Comparison of ENCODE assay signal across 28 cellular contexts in the genomic region with DNA sequence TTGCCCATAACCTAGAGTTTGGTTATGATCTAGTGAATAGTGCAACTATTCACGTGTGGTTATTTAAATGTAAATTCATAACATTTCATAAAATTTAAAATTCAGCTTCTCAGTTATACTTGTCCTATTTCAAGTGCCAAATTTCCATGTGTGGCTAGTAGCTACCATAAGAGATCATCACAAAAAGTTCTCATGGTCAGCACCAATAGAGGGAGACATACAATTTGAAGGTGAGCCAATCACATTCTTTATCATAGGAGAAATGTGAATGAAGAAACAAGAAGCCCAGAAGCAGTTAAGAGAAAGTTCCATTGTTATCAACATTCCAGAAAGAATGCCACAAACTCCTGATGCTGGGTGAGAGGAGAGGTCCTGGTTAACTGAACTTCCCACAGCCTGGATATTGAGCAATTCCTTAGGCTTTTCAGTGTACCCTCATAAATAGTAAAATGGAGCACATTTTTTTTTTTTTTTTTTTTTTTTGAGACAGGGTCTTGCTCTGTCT.
DNase-seq lines count a peak whose midpoint lies in the region; ATAC-seq, FAIRE-seq and TF ChIP-seq lines count a peak whose summit lies in the region.
"Had no signal": no experiment of that assay in that cellular context is flagged by ENCODE, and none has a peak within 500 bp of the region (broad histone marks: within the 10 kb centered on the region; RNA-seq: fewer than 3 reads in every experiment).

No MANE protein-coding gene starts in this region.

- no peak overlapping the region for H2BK120ac ChIP-seq in mesendoderm (ENCODE audit: low read depth, low read length)

- ATAC-seq in HG03342 (IDR thresholded peaks at IDR 0.05; ENCODE audit: unreplicated experiment): no peak
- ATAC-seq: activated T-cell treated with anti-CD3 and anti-CD28 coated beads, Interleukin-2, amount 50 U/mL, for 4 hours; sciatic nerve; stimulated activated naive CD8-positive, alpha-beta T cell treated with anti-CD3 and anti-CD28 coated beads, Interleukin-15, amount 100 ng/mL, for 72 hours; T-helper 17 cell had no signal

- no peak overlapping the region for H3K9ac ChIP-seq in mesendoderm (ENCODE audit: low read length)
- H3K9ac ChIP-seq: SK-N-SH had no signal

- no peak overlapping the region for H2AK5ac ChIP-seq in mesendoderm (ENCODE audit: low read length)

- no peak overlapping the region for H3K18ac ChIP-seq in mesendoderm (ENCODE audit: low read length)

- no peak overlapping the region for H3K23ac ChIP-seq in mesendoderm (ENCODE audit: low read length)

- WGBS in mesendoderm (ENCODE audit: extremely low coverage, insufficient coverage, low lambda C conversion rate): no CpG with 5 or more reads among the region's 1 CpG

- no peaks in the 10 kb centered on the region for H3K36me3 ChIP-seq in bronchial epithelial cell (ENCODE audit: control insufficient read depth, insufficient read depth, low read length)
- H3K36me3 ChIP-seq in mesendoderm (ENCODE audit: control insufficient read depth, insufficient read depth, low read length): no peaks in the 10 kb centered on the region
- H3K36me3 ChIP-seq: tibial artery had no signal

- no peak for FAIRE-seq in bronchial epithelial cell (lab: Jason Lieb, UNC)

- H2BK15ac ChIP-seq in mesendoderm (replicated peaks; ENCODE audit: low read depth): no peak overlapping the region

- no peak overlapping the region for H3K4ac ChIP-seq in mesendoderm (ENCODE audit: low read depth, low read length)

- H3K79me2 ChIP-seq in mesendoderm (ENCODE audit: control insufficient read depth, insufficient read depth, low read length): no peaks in the 10 kb centered on the region

- no peak overlapping the region for H3K56ac ChIP-seq in mesendoderm (ENCODE audit: low read length)

- H3K4me2 ChIP-seq in mesendoderm (ENCODE audit: low read length): no peak overlapping the region
- H3K4me2 ChIP-seq: SK-N-SH had no signal

- no peak overlapping the region for H4K8ac ChIP-seq in mesendoderm (ENCODE audit: low read depth, low read length)

- no peak for TF ChIP-seq CTCF in bronchial epithelial cell (IDR thresholded peaks at IDR 0.05; ENCODE audit: insufficient read depth, low read length, severe bottlenecking)

- no peak overlapping the region for H3K4me3 ChIP-seq in bronchial epithelial cell (ENCODE audit: low read depth, low read length)
- no peak overlapping the region for H3K4me3 ChIP-seq in mesendoderm (ENCODE audit: low read length)
- H3K4me3 ChIP-seq: tibial artery had no signal

- no peaks in the 10 kb centered on the region for H3K4me1 ChIP-seq in mesendoderm (ENCODE audit: control insufficient read depth, low read depth, low read length)
- H3K4me1 ChIP-seq: tibial artery had no signal

- H3K27me3 ChIP-seq in bronchial epithelial cell (ENCODE audit: control insufficient read depth, insufficient read depth, low read length) (no peaks in the 10 kb centered on the region), mesendoderm (ENCODE audit: insufficient read depth, low read length, poor library complexity) (no peaks in the 10 kb centered on the region)
- H3K27me3 ChIP-seq: tibial artery had no signal

- no peak overlapping the region for H4K5ac ChIP-seq in mesendoderm (ENCODE audit: low read length)

- DNase-seq in DMS53 (lab: John Stamatoyannopoulos, UW) (peak; percentile 19), DMS53 treated with DMSO at 0.1 percent for 48 hours (lab: John Stamatoyannopoulos, UW; ENCODE audit: unreplicated experiment) (no peak), NAMALWA (ENCODE audit: low spot score) (peak; percentile 20), bronchial epithelial cell (ENCODE audit: low read depth) (peak; percentile 18), mesendoderm (peak; percentile 69), NCI-H1092 treated with DMSO at 0.1 percent for 48 hours (lab: John Stamatoyannopoulos, UW) (no peak), NCI-H1930 (lab: John Stamatoyannopoulos, UW) (no peak)
- DNase-seq: 8988T; activated CD4-positive, alpha-beta T cell treated with anti-CD3 and anti-CD28 coated beads for 48 hours; activated naive CD4-positive, alpha-beta T cell treated with Interleukin-2 at 50 U/mL for 16 hours; activated T-cell treated with anti-CD3 and anti-CD28 coated beads, Interleukin-2, amount 50 U/mL, for 4 hours; amniotic stem cell; cortex of kidney; DND-41; H7; kidney glomerular epithelial cell; mammary epithelial cell; NCI-H1436 treated with DMSO at 0.1 percent for 48 hours; NCI-H2171; NCI-H510A treated with DMSO at 0.1 percent for 48 hours; RPMI8226; SK-N-SH; stimulated activated naive CD8-positive, alpha-beta T cell treated with anti-CD3 and anti-CD28 coated beads, Interleukin-15, amount 100 ng/mL, for 72 hours; T-helper 17 cell; tibial artery had no signal

- H2BK5ac ChIP-seq in mesendoderm (ENCODE audit: low read length): no peak overlapping the region

- no peaks in the 10 kb centered on the region for H3K79me1 ChIP-seq in mesendoderm (ENCODE audit: low read length)

- H3K27ac ChIP-seq in mesendoderm (ENCODE audit: low read depth, low read length): no peak overlapping the region
- H3K27ac ChIP-seq: HL-60, tibial artery had no signal

Comparison
In these comparisons a context has a peak if more than half of its experiments do, and no peak if none do; other contexts are left out.
1. DNase-seq: peak in DMS53 (single experiment), NAMALWA (single experiment), bronchial epithelial cell (single experiment) and mesendoderm (single experiment); none in DMS53 treated with DMSO at 0.1 percent for 48 hours (single experiment), NCI-H1092 treated with DMSO at 0.1 percent for 48 hours (single experiment) and NCI-H1930 (0 of 2).